Comparison of ENCODE assay signal across 11 cellular contexts in genomic region chr6:145115638-145116037, GRCh38.
"Had no signal": no experiment of that assay in that cellular context is flagged by ENCODE, and none has a peak within 500 bp of the region (broad histone marks: within the 10 kb centered on the region; RNA-seq: fewer than 3 reads in every experiment).

No MANE protein-coding gene starts in this region.

- H2AFZ ChIP-seq: GM23248, GM23338 had no signal

- H3K9me3 Mint-ChIP-seq: HFFc6 had no signal

- H3K27ac ChIP-seq: GM23248 had no signal

- H3K4me1 ChIP-seq: HAP-1 had no signal

- H3K4me3 Mint-ChIP-seq: GM23338, H9, HFFc6 had no signal

- H3K4me1 Mint-ChIP-seq: GM23338 had no signal

- H3K4me2 ChIP-seq: GM23338 had no signal

- H3K9me3 ChIP-seq: HAP-1 had no signal

- FAIRE-seq: H1, H54 had no signal

- H3K4me3 ChIP-seq: GM23248, GM23338, HAP-1 had no signal

- H3K36me3 ChIP-seq: HAP-1 had no signal

- H3K27ac Mint-ChIP-seq: GM23338, H9, HFFc6 had no signal

- H3K9ac ChIP-seq: GM23248 had no signal

- DNase-seq: GOT3, H7, H9, HCEC 1CT, HFFc6 had no signal

- ATAC-seq: GM23338, HCT116 had no signal
